ENCODE assay signal across 8 cellular contexts in genomic region chr6:112043032-112044007, GRCh38. TPM values are rescaled to one million over a fixed set of nuclear protein-coding genes. Genes with fewer than 3 reads are reported as not detected.
DNase-seq lines count a peak whose midpoint lies in the region; ATAC-seq and TF ChIP-seq lines count a peak whose summit lies in the region.

No MANE protein-coding gene starts in this region.

- H3K9me3 Mint-ChIP-seq in activated naive CD4-positive, alpha-beta T cell treated with anti-CD3 and anti-CD28 coated beads, Interleukin-2, amount 50 U/mL, for 24 hours: no peaks in the 10 kb centered on the region

- H3K27ac ChIP-seq in SK-N-MC: peak overlapping the region; percentile 73; the same call in 1 of the 2 replicates
- peak overlapping the region; percentile 77 to 80 for H3K27ac ChIP-seq in testis

- peak; percentile 91 for ATAC-seq in HG02610 (IDR thresholded peaks at IDR 0.05; ENCODE audit: unreplicated experiment)
- peak; percentile 89 for ATAC-seq in omental fat pad (ENCODE audit: low FRiP score)

- 0% methylated on average over 26 to 36 of the region's 36 CpGs for WGBS in testis, 2 donors

- peaks cover 54% of the 10 kb centered on the region for H3K4me1 Mint-ChIP-seq in activated naive CD4-positive, alpha-beta T cell treated with anti-CD3 and anti-CD28 coated beads, Interleukin-2, amount 50 U/mL, for 24 hours

- TF ChIP-seq CTCF in GM06990 (IDR thresholded peaks at IDR 0.05; ENCODE audit: insufficient read depth, low read length, poor library complexity, severe bottlenecking): peak; percentile 98
- TF ChIP-seq CTCF in omental fat pad (IDR thresholded peaks at IDR 0.05): peak in 2 of 3 donors; percentile 81 to 88
- TF ChIP-seq CTCF in testis (IDR thresholded peaks at IDR 0.05): peak; percentile 90 to 91 (median 90)

- no peaks in the 10 kb centered on the region for H3K36me3 ChIP-seq in GM06990 (ENCODE audit: control insufficient read depth, insufficient read depth, low read length)
- no peaks in the 10 kb centered on the region for H3K36me3 ChIP-seq in SK-N-MC (ENCODE audit: insufficient read depth, low read length)
- H3K36me3 ChIP-seq in testis (ENCODE audit: low read depth, missing control alignments): no peaks in the 10 kb centered on the region

- H3K27me3 ChIP-seq in GM06990 (replicated peaks; ENCODE audit: control insufficient read depth, insufficient read depth, low read length) (no peaks in the 10 kb centered on the region; the same call in 1 of the 2 replicates), testis (no peaks in the 10 kb centered on the region)

- H3K4me3 Mint-ChIP-seq in activated naive CD4-positive, alpha-beta T cell treated with anti-CD3 and anti-CD28 coated beads, Interleukin-2, amount 50 U/mL, for 24 hours: peak overlapping the region; percentile 92

- H3K4me3 ChIP-seq in GM06990 (replicated peaks; ENCODE audit: low read depth, low read length): peak overlapping the region; percentile 73
- H3K4me3 ChIP-seq in SK-N-MC: peak overlapping the region; percentile 92
- peak overlapping the region; percentile 54 to 65 for H3K4me3 ChIP-seq in testis

- DNase-seq in GM06990 (ENCODE audit: extremely low read depth, insufficient read length) (peak; percentile 82), NCI-H1048 (lab: John Stamatoyannopoulos, UW) (peak; percentile 73), SK-N-MC (ENCODE audit: low read depth, low spot score) (peak; percentile 73), glomerular visceral epithelial cell (ENCODE audit: extremely low spot score) (peak; percentile 92), omental fat pad (ENCODE audit: low spot score) (peak; percentile 92), testis (peak; percentile 92)

- no peaks in the 10 kb centered on the region for H3K9me3 ChIP-seq in SK-N-MC (ENCODE audit: low read depth, low read length)
- H3K9me3 ChIP-seq in testis: no peaks in the 10 kb centered on the region

- H3K36me3 Mint-ChIP-seq in activated naive CD4-positive, alpha-beta T cell treated with anti-CD3 and anti-CD28 coated beads, Interleukin-2, amount 50 U/mL, for 24 hours: no peaks in the 10 kb centered on the region

- TF ChIP-seq POLR2A in testis (IDR thresholded peaks at IDR 0.05): no peak

- no peaks in the 10 kb centered on the region for H3K27me3 Mint-ChIP-seq in activated naive CD4-positive, alpha-beta T cell treated with anti-CD3 and anti-CD28 coated beads, Interleukin-2, amount 50 U/mL, for 24 hours

- H3K4me1 ChIP-seq in testis: no peaks in the 10 kb centered on the region

- peak overlapping the region; percentile 97 for H3K27ac Mint-ChIP-seq in activated naive CD4-positive, alpha-beta T cell treated with anti-CD3 and anti-CD28 coated beads, Interleukin-2, amount 50 U/mL, for 24 hours

- peak overlapping the region; percentile 86 for H3K9ac ChIP-seq in SK-N-MC (ENCODE audit: insufficient read length)

- intact Hi-C loops in testis (cut with DNase I; ENCODE audit: low total_unique reads): loop anchor here (5.0 to 10.0 kb wide), 3 partner anchors 171 to 789 kb away; partner anchors contain the start of gene FYN

RNA-seq across cellular contexts. Expression of gene CCN6, which starts 10.6 kb away (rescaled TPM):
- total RNA-seq in omental fat pad: under 1 TPM in 1 of 4 donors, not detected in 3; 0.56 TPM
- 1 to 10 TPM in 1 of 2 donors, under 1 TPM in 1; 0.99 to 3.5 TPM for total RNA-seq in testis
- polyA plus RNA-seq in testis (ENCODE audit: insufficient read depth, low read depth, low replicate concordance): 6.8 TPM

RNA-seq across cellular contexts. Expression of gene TUBE1, which starts 44.0 kb away (rescaled TPM):
- total RNA-seq in omental fat pad: 10 to 100 TPM; 21.0 to 68.7 (median 31.6) TPM
- total RNA-seq in testis: 10 to 100 TPM; 59.3 to 62.1 TPM
- polyA plus RNA-seq in testis (ENCODE audit: insufficient read depth, low read depth, low replicate concordance): 76.3 TPM

RNA-seq across cellular contexts. Expression of gene FAM229B, which starts 44.1 kb away (rescaled TPM):
- 10 to 100 TPM in 3 of 4 donors, 1 to 10 TPM in 1; 4.9 to 17.2 (median 12.4) TPM for total RNA-seq in omental fat pad
- total RNA-seq in testis: 100 to 1,000 TPM; 111 to 202 TPM
- polyA plus RNA-seq in testis (ENCODE audit: insufficient read depth, low read depth, low replicate concordance): 724 TPM

Comparison
In these comparisons a context has a peak if more than half of its experiments do, and no peak if none do; other contexts are left out.
1. Peak in every context shown above with its lines: DNase-seq, ATAC-seq, H3K4me3 ChIP-seq and H3K27ac ChIP-seq.
2. RNA of gene FAM229B, which starts 44.1 kb away (total RNA-seq): 111 to 202 TPM in testis; 4.9 to 17.2 TPM in omental fat pad; every median in the first group is over 4 times any median in the second.